8 cellular contexts compared by ENCODE assay signal in genomic region chr10:34666008-34666700, GRCh38.
A peak's percentile ranks its signal among the peaks of the same experiment; 100 is the strongest.
DNase-seq lines count a peak whose midpoint lies in the region; ATAC-seq, FAIRE-seq and TF ChIP-seq lines count a peak whose summit lies in the region.

No MANE protein-coding gene starts in this region.

- H3K23ac ChIP-seq in mesenchymal stem cell (ENCODE audit: low read length in 2 of 2) = no peak overlapping the region

- H3K36me3 ChIP-seq in A673 (ENCODE audit: insufficient read depth, low read length, poor library complexity, severe bottlenecking) (no peaks in the 10 kb centered on the region), mesenchymal stem cell (ENCODE audit: control insufficient read depth in 1 of 2, insufficient read depth in 2 of 2, low read depth in 1 of 2, low read length in 2 of 2) (peaks cover 0 to 4% of the 10 kb centered on the region in 2 experiments)
- H3K36me3 ChIP-seq in effector memory CD4-positive, alpha-beta T cell (ENCODE audit: control insufficient read depth, insufficient read depth, low read length) = no peaks in the 10 kb centered on the region

- H3K4ac ChIP-seq in mesenchymal stem cell (ENCODE audit: low read depth in 1 of 2, low read length in 2 of 2) = no peak overlapping the region

- no peak overlapping the region for H4K91ac ChIP-seq in mesenchymal stem cell (ENCODE audit: low read length)

- H4K8ac ChIP-seq in mesenchymal stem cell (ENCODE audit: low read length) = no peak overlapping the region

- no peak overlapping the region for H2BK120ac ChIP-seq in mesenchymal stem cell (ENCODE audit: low read depth, low read length)

- CTCF ChIA-PET in A673 (lab: Charles Lee) = interaction anchor here (0.5 to 1.0 kb wide), 9 partner anchors 66 to 839 kb away, joined by 3 to 7 read pairs (median 4); no protein-coding TSS in a partner anchor

- no peak overlapping the region for H2BK12ac ChIP-seq in mesenchymal stem cell (ENCODE audit: low read length in 2 of 2)

- no peak overlapping the region for H3K4me3 ChIP-seq in A673 (ENCODE audit: low read depth, low read length, poor library complexity, severe bottlenecking)
- H3K4me3 ChIP-seq in mesenchymal stem cell (ENCODE audit: insufficient read depth in 1 of 2, low read depth in 1 of 2, low read length in 2 of 2) = no peak overlapping the region
- no peak overlapping the region for H3K4me3 ChIP-seq in effector memory CD4-positive, alpha-beta T cell (ENCODE audit: insufficient read depth, low read depth, low read length, poor library complexity, severe bottlenecking)

- peak; percentile 77 for FAIRE-seq in GM18507 (lab: Jason Lieb, UNC)

- POLR2A ChIA-PET in A673 (lab: Charles Lee; ENCODE audit: low non-redundant PET) = no interaction called here

- H3K9me3 Mint-ChIP-seq in chondrocyte (ENCODE audit: low read depth) = no peaks in the 10 kb centered on the region

- no peaks in the 10 kb centered on the region for H3K27me3 ChIP-seq in A673 (replicated peaks; ENCODE audit: insufficient read depth, low read depth, low read length, poor library complexity)
- H3K27me3 ChIP-seq in mesenchymal stem cell (ENCODE audit: control insufficient read depth in 1 of 2, insufficient read depth in 1 of 2, low read length in 2 of 2) = no peaks in the 10 kb centered on the region
- H3K27me3 ChIP-seq in effector memory CD4-positive, alpha-beta T cell (replicated peaks; ENCODE audit: control insufficient read depth, insufficient read depth, low read length, poor library complexity, severe bottlenecking) = no peaks in the 10 kb centered on the region

- H2BK5ac ChIP-seq in mesenchymal stem cell (ENCODE audit: low read depth, low read length, poor library complexity, severe bottlenecking) = no peak overlapping the region

- peaks cover 26% of the 10 kb centered on the region for H3K4me1 Mint-ChIP-seq in chondrocyte (ENCODE audit: low read depth)

- H3K36me3 Mint-ChIP-seq in chondrocyte (ENCODE audit: low read depth) = no peaks in the 10 kb centered on the region

- BruUV-seq in A673 (replicated peaks; lab: Mats Ljungman, UMichigan) = no TSS peak

- H3K4me2 ChIP-seq in mesenchymal stem cell (ENCODE audit: low read length, poor library complexity, severe bottlenecking) = no peak overlapping the region

- H3K9ac ChIP-seq in mesenchymal stem cell (ENCODE audit: low read length) = peak overlapping the region; percentile 73

- intact Hi-C loops in A673 (cut with micrococcal nuclease; ENCODE audit: unreplicated experiment) = loop anchor here (5.0 to 10.0 kb wide), 2 partner anchors 329 to 361 kb away; no protein-coding TSS in a partner anchor

- peak; percentile 74 for ATAC-seq in HG02943 (IDR thresholded peaks at IDR 0.05; ENCODE audit: low read depth, unreplicated experiment)

- 57% methylated on average over 6 of the region's 6 CpGs for WGBS in mesenchymal stem cell

- H3K27ac ChIP-seq in A673 (ENCODE audit: low read depth, low read length, poor library complexity, severe bottlenecking) (no peak overlapping the region), mesenchymal stem cell (ENCODE audit: low read length, poor library complexity, severe bottlenecking) (peak overlapping the region; percentile 61)
- H3K27ac ChIP-seq in effector memory CD4-positive, alpha-beta T cell (ENCODE audit: insufficient read depth, low read length, poor library complexity, severe bottlenecking) = no peak overlapping the region

- H3K18ac ChIP-seq in mesenchymal stem cell (ENCODE audit: low read depth in 1 of 2, low read length in 2 of 2) = no peak overlapping the region

- no peak overlapping the region for H2AFZ ChIP-seq in mesenchymal stem cell (ENCODE audit: low read depth, low read length)

- no peaks in the 10 kb centered on the region for H3K9me3 ChIP-seq in A673 (ENCODE audit: low read depth, low read length, poor library complexity, severe bottlenecking)
- no peaks in the 10 kb centered on the region for H3K9me3 ChIP-seq in mesenchymal stem cell (ENCODE audit: control insufficient read depth, low read length)
- H3K9me3 ChIP-seq in effector memory CD4-positive, alpha-beta T cell (ENCODE audit: control insufficient read depth, low read length) = no peaks in the 10 kb centered on the region

- TF ChIP-seq CTCF in A673 (conservative IDR thresholded peaks at IDR 0.05; ENCODE audit: low read depth, low read length) = peak; percentile 73
- TF ChIP-seq CTCF in chondrocyte (IDR thresholded peaks at IDR 0.05) = peak; percentile 88

- no peak overlapping the region for H3K27ac Mint-ChIP-seq in chondrocyte (ENCODE audit: unreplicated experiment)

- peak overlapping the region; percentile 62 for H2AK5ac ChIP-seq in mesenchymal stem cell (ENCODE audit: low read length, severe bottlenecking)

- peaks cover 9% of the 10 kb centered on the region for H3K79me1 ChIP-seq in mesenchymal stem cell (replicated peaks; ENCODE audit: low read length, poor library complexity, severe bottlenecking)

- H3K27me3 Mint-ChIP-seq in chondrocyte (ENCODE audit: low read depth) = no peaks in the 10 kb centered on the region

- no peak overlapping the region for H2BK15ac ChIP-seq in mesenchymal stem cell (ENCODE audit: low read depth, poor library complexity, severe bottlenecking)

- no peak overlapping the region for H3K14ac ChIP-seq in mesenchymal stem cell (ENCODE audit: low read length in 2 of 2)

- DNase-seq in A673 (ENCODE audit: low spot score) = peak; percentile 88
- peak; percentile 20 for DNase-seq in GM18507 (ENCODE audit: extremely low spot score, insufficient read length, low read depth)
- peak; percentile 76 for DNase-seq in NCI-H69 (lab: John Stamatoyannopoulos, UW)
- DNase-seq in chondrocyte (ENCODE audit: low spot score) = no peak
- peak; percentile 92 for DNase-seq in mesenchymal stem cell
- DNase-seq in effector memory CD4-positive, alpha-beta T cell = no peak
- DNase-seq in stimulated activated CD4-positive, alpha-beta T cell treated with anti-CD3 and anti-CD28 coated beads, Interleukin-15, amount 100 ng/mL, for 24 hours = no peak

- no peak overlapping the region for H3K4me3 Mint-ChIP-seq in chondrocyte (ENCODE audit: unreplicated experiment)

- H3K4me1 ChIP-seq in A673 (ENCODE audit: insufficient read depth, low read length, poor library complexity, severe bottlenecking) (no peaks in the 10 kb centered on the region), mesenchymal stem cell (ENCODE audit: control insufficient read depth, insufficient read depth, low read depth, low read length) (peaks cover 21% of the 10 kb centered on the region)
- H3K4me1 ChIP-seq in effector memory CD4-positive, alpha-beta T cell (ENCODE audit: control insufficient read depth, insufficient read depth, low read length, poor library complexity, severe bottlenecking) = no peaks in the 10 kb centered on the region

Comparison
In these comparisons a context has a peak if more than half of its experiments do, and no peak if none do; other contexts are left out.
1. DNase-seq: peak in A673 (single experiment), GM18507 (single experiment), NCI-H69 (single experiment) and mesenchymal stem cell (single experiment); none in chondrocyte (single experiment), effector memory CD4-positive, alpha-beta T cell (0 of 3) and stimulated activated CD4-positive, alpha-beta T cell treated with anti-CD3 and anti-CD28 coated beads, Interleukin-15, amount 100 ng/mL, for 24 hours (single experiment).